10 cellular contexts compared by ENCODE assay signal in the genomic region with DNA sequence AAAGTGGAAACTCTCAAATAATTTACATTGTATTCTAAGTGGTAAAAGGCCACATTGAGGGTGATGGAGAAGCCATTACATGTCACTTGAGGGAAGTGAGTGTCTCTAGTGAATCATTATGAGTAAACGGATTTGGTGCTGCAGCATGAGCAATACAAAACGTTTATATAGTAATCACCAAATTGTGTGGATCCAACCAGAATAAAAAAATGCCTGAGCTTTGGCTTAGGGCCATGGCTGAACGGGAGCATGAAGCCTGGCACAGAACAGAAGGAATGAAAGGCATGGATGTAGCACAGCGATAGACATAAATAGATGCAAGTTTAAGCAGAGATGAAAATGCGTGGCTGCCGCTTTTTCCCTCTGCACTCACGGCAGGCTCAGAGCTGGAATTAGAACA. TPM values are rescaled to one million over a fixed set of nuclear protein-coding genes. Genes with fewer than 3 reads are reported as not detected.
DNase-seq lines count a peak whose midpoint lies in the region; ATAC-seq and TF ChIP-seq lines count a peak whose summit lies in the region.
"Had no signal": no experiment of that assay in that cellular context is flagged by ENCODE, and none has a peak within 500 bp of the region (broad histone marks: within the 10 kb centered on the region; RNA-seq: fewer than 3 reads in every experiment).

No MANE protein-coding gene starts in this region.

- H3K27ac ChIP-seq in ovary, result no peak overlapping the region
- H3K27ac ChIP-seq in right cardiac atrium (ENCODE audit: low read length), result no peak overlapping the region
- H3K27ac ChIP-seq: neutrophil had no signal

- WGBS in ovary, 3 donors, result 37 to 49% (median 42%) methylated on average over 7 of the region's 7 CpGs
- WGBS in right cardiac atrium, result 53% methylated on average over 7 of the region's 7 CpGs

- no peak for TF ChIP-seq EP300 in ovary (IDR thresholded peaks at IDR 0.05)

- H3K9me3 ChIP-seq in adipocyte (ENCODE audit: control insufficient read depth, low read length) (no peaks in the 10 kb centered on the region), ovary (no peaks in the 10 kb centered on the region), right cardiac atrium (ENCODE audit: control insufficient read depth, low read length) (no peaks in the 10 kb centered on the region)
- H3K9me3 ChIP-seq: neutrophil had no signal

- H3K27me3 ChIP-seq in adipocyte (replicated peaks; ENCODE audit: control insufficient read depth, insufficient read depth, low read length) (no peaks in the 10 kb centered on the region), ovary (no peaks in the 10 kb centered on the region), right cardiac atrium (ENCODE audit: control insufficient read depth, insufficient read depth) (no peaks in the 10 kb centered on the region)
- H3K27me3 ChIP-seq: neutrophil had no signal

- no peak overlapping the region for H3K9ac ChIP-seq in adipocyte (ENCODE audit: low read length)

- DNase-seq in AG20443 (ENCODE audit: low spot score) (peak; percentile 71), adipocyte (ENCODE audit: low read depth) (peak; percentile 73), glomerular visceral epithelial cell (ENCODE audit: extremely low spot score) (peak; percentile 73), ovary (no peak), right cardiac atrium (no peak)
- DNase-seq: central memory CD4-positive, alpha-beta T cell had no signal

- no peak for TF ChIP-seq CTCF in ovary (IDR thresholded peaks at IDR 0.05)

- TF ChIP-seq POLR2A in GM18505 (IDR thresholded peaks at IDR 0.05; ENCODE audit: borderline replicate concordance, extremely low read depth, insufficient read depth, insufficient read length) (peak; percentile 8), ovary (IDR thresholded peaks at IDR 0.05) (no peak)

- H3K4me3 ChIP-seq in adipocyte (ENCODE audit: low read length), result no peak overlapping the region
- H3K4me3 ChIP-seq in ovary, result no peak overlapping the region
- no peak overlapping the region for H3K4me3 ChIP-seq in right cardiac atrium (ENCODE audit: low read length)

- no peak for ATAC-seq in GM18505 (IDR thresholded peaks at IDR 0.05; ENCODE audit: unreplicated experiment)
- ATAC-seq in right cardiac atrium, result no peak
- no peak for ATAC-seq in HG03159 (IDR thresholded peaks at IDR 0.05; ENCODE audit: unreplicated experiment)
- ATAC-seq in GM21367 (IDR thresholded peaks at IDR 0.05; ENCODE audit: unreplicated experiment), result no peak

- intact Hi-C loops in ovary (cut with DNase I), result no loop called here
- intact Hi-C loops in right cardiac atrium (cut with DNase I), result no loop called here

- H3K4me1 ChIP-seq in adipocyte (ENCODE audit: control insufficient read depth, insufficient read depth, low read length) (peaks cover 9% of the 10 kb centered on the region), ovary (ENCODE audit: insufficient read depth) (no peaks in the 10 kb centered on the region), right cardiac atrium (ENCODE audit: control insufficient read depth, insufficient read depth, low read length) (peaks cover 2% of the 10 kb centered on the region)

- H3K36me3 ChIP-seq in adipocyte (ENCODE audit: control insufficient read depth, insufficient read depth, low read length, severe bottlenecking) (no peaks in the 10 kb centered on the region), ovary (no peaks in the 10 kb centered on the region)
- H3K36me3 ChIP-seq: neutrophil had no signal

RNA-seq across cellular contexts. Expression of gene PTTG1, which starts 58.3 kb away (rescaled TPM):
- total RNA-seq in ovary, result 10 to 100 TPM in 1 of 7 donors, 1 to 10 TPM in 3, under 1 TPM in 2, not detected in 1; 0.77 to 12.9 (median 2.7) TPM
- polyA plus RNA-seq in ovary, result 10 to 100 TPM in 1 of 2 donors, 1 to 10 TPM in 1; 4.0 to 10.2 TPM
- total RNA-seq in right cardiac atrium, result 1 to 10 TPM; 1.5 to 3.9 (median 2.5) TPM
- polyA plus RNA-seq in right cardiac atrium, result 2.9 TPM

Comparison
In these comparisons a context has a peak if more than half of its experiments do, and no peak if none do; other contexts are left out.
1. DNase-seq: peak in AG20443 (single experiment), adipocyte (single experiment) and glomerular visceral epithelial cell (single experiment); none in ovary (0 of 5) and right cardiac atrium (0 of 3).